Comparison of ENCODE assay signal across 1 cellular context in genomic region chr4:16914208-16914607, GRCh38.
TF ChIP-seq lines count a peak whose summit lies in the region.

No MANE protein-coding gene starts in this region.

TF ChIP-seq in WTC11, 78 proteins besides CTCF, POLR2A, EP300 and RAD21 (continued from another document):
- TF ChIP-seq, protein P1, sequence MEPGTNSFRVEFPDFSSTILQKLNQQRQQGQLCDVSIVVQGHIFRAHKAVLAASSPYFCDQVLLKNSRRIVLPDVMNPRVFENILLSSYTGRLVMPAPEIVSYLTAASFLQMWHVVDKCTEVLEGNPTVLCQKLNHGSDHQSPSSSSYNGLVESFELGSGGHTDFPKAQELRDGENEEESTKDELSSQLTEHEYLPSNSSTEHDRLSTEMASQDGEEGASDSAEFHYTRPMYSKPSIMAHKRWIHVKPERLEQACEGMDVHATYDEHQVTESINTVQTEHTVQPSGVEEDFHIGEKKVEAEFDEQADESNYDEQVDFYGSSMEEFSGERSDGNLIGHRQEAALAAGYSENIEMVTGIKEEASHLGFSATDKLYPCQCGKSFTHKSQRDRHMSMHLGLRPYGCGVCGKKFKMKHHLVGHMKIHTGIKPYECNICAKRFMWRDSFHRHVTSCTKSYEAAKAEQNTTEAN (CRISPR knock-in tag; IDR thresholded peaks at IDR 0.05), result no peak
- TF ChIP-seq ESRRA (CRISPR knock-in tag; IDR thresholded peaks at IDR 0.05; ENCODE audit: borderline replicate concordance), result no peak
- TF ChIP-seq, protein P2, sequence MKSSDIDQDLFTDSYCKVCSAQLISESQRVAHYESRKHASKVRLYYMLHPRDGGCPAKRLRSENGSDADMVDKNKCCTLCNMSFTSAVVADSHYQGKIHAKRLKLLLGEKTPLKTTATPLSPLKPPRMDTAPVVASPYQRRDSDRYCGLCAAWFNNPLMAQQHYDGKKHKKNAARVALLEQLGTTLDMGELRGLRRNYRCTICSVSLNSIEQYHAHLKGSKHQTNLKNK (CRISPR knock-in tag; IDR thresholded peaks at IDR 0.05), result no peak
- TF ChIP-seq ZNF263 (CRISPR knock-in tag; IDR thresholded peaks at IDR 0.05; ENCODE audit: low read depth), result no peak
- no peak for TF ChIP-seq GRHL2 (CRISPR knock-in tag; IDR thresholded peaks at IDR 0.05; ENCODE audit: insufficient replicate concordance, severe bottlenecking)
TF ChIP-seq in WTC11: peak in this region for 0.
